Comparison of ENCODE assay signal across 8 cellular contexts in genomic region chr15:34795267-34796081, GRCh38.
DNase-seq lines count a peak whose midpoint lies in the region; ATAC-seq and TF ChIP-seq lines count a peak whose summit lies in the region.

TSS of gene ACTC1 (minus strand) at chr15:34795549. CDS start at chr15:34794808, 741 bp downstream.

- in situ Hi-C loops in astrocyte of the cerebellum (cut with HindIII; ENCODE audit: low sequenced_read_pairs) = no loop called here

- H3K4me3 ChIP-seq in astrocyte of the cerebellum (ENCODE audit: low read depth, low read length) = peak within 1 kb of the TSS; percentile 24
- H3K4me3 ChIP-seq in iPS-11a (ENCODE audit: low read depth, low read length) = peak within 1 kb of the TSS; percentile 27

- peak; percentile 29 for TF ChIP-seq CTCF in astrocyte of the cerebellum (IDR thresholded peaks at IDR 0.05; ENCODE audit: low read depth, low read length, missing control alignments)

- ATAC-seq in HG03097 (IDR thresholded peaks at IDR 0.05; ENCODE audit: low FRiP score, unreplicated experiment) = no peak

- peak; percentile 64 for DNase-seq in HK-2 (ENCODE audit: unreplicated experiment)
- no peak for DNase-seq in astrocyte of the cerebellum (ENCODE audit: low read depth)
- DNase-seq in stimulated activated CD8-positive, alpha-beta memory T cell treated with anti-CD3 and anti-CD28 coated beads, Interleukin-4, amount 100 ng/mL, for 48 hours = peak; percentile 34
- DNase-seq in stimulated activated CD4-positive, alpha-beta T cell treated with anti-CD3 and anti-CD28 coated beads, Interleukin-2, amount 100 ng/mL, for 48 hours = no peak
- no peak for DNase-seq in UCSD-AML1 (lab: John Stamatoyannopoulos, UW; ENCODE audit: unreplicated experiment)
- DNase-seq in GF-D8 (lab: John Stamatoyannopoulos, UW) = no peak

Comparison
In these comparisons a context has a peak if more than half of its experiments do, and no peak if none do; other contexts are left out.
1. DNase-seq: peak in HK-2 (single experiment) and stimulated activated CD8-positive, alpha-beta memory T cell treated with anti-CD3 and anti-CD28 coated beads, Interleukin-4, amount 100 ng/mL, for 48 hours (single experiment); none in astrocyte of the cerebellum (single experiment), stimulated activated CD4-positive, alpha-beta T cell treated with anti-CD3 and anti-CD28 coated beads, Interleukin-2, amount 100 ng/mL, for 48 hours (0 of 2), UCSD-AML1 (single experiment) and GF-D8 (single experiment).